ENCODE assay signal across 22 cellular contexts in the genomic region with DNA sequence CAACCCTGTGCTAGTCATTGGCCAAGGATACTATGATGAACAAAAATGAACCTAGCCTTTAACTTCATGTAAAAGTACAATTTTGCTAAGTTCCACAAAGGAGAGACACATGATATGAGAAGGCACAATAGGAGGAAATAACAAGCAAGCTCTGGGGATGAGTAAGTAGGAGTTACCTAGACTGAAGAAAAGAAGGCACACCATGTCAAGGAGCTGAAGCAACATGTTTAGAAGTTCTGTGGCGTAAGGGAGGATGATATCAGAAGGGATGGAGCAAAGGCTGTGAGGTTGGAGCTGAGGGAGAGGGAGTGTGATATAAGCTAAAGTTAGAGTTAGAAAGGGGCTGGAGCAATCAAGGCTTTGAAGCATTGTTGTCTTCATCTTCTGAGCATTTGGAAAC. TPM values are rescaled to one million over a fixed set of nuclear protein-coding genes. Genes with fewer than 3 reads are reported as not detected.
DNase-seq lines count a peak whose midpoint lies in the region; ATAC-seq lines count a peak whose summit lies in the region.
"Had no signal": no experiment of that assay in that cellular context is flagged by ENCODE, and none has a peak within 500 bp of the region (broad histone marks: within the 10 kb centered on the region; RNA-seq: fewer than 3 reads in every experiment).

No MANE protein-coding gene starts in this region.

- H3K27ac ChIP-seq in epithelial cell of prostate, result peak overlapping the region; percentile 70
- H3K27ac ChIP-seq: 22Rv1 had no signal

- peaks cover 26% of the 10 kb centered on the region for H3K36me3 Mint-ChIP-seq in T-helper 1 cell treated with Interleukin-12 subunit alpha and Interleukin-12 subunit beta and Interleukin-4 antibody, amounts not matched to agents 30 μg/mL and 1 μg/mL, for 36 hours (ENCODE audit: low read depth)

- H3K9me3 Mint-ChIP-seq in T-helper 1 cell treated with Interleukin-12 subunit alpha and Interleukin-12 subunit beta and Interleukin-4 antibody, amounts not matched to agents 30 μg/mL and 1 μg/mL, for 36 hours, result no peaks in the 10 kb centered on the region
- H3K9me3 Mint-ChIP-seq: activated CD4-positive, alpha-beta T cell treated with anti-CD3 and anti-CD28 coated beads, Interleukin-2, amount 10 ng/mL, durations not matched to agents 7 days and 5 days; central memory CD8-positive, alpha-beta T cell; type B pancreatic cell had no signal

- H3K27ac Mint-ChIP-seq in T-helper 1 cell treated with Interleukin-12 subunit alpha and Interleukin-12 subunit beta and Interleukin-4 antibody, amounts not matched to agents 30 μg/mL and 1 μg/mL, for 36 hours, result peak overlapping the region; percentile 1
- H3K27ac Mint-ChIP-seq: activated CD4-positive, alpha-beta T cell treated with anti-CD3 and anti-CD28 coated beads, Interleukin-2, amount 10 ng/mL, durations not matched to agents 7 days and 5 days; type B pancreatic cell had no signal

- H3K4me1 Mint-ChIP-seq in T-helper 1 cell treated with Interleukin-12 subunit alpha and Interleukin-12 subunit beta and Interleukin-4 antibody, amounts not matched to agents 30 μg/mL and 1 μg/mL, for 36 hours (ENCODE audit: low read depth), result peaks cover 10% of the 10 kb centered on the region

- DNase-seq in T-helper 1 cell (no peak), NCI-H226 (peak; percentile 57), epithelial cell of prostate (ENCODE audit: low read depth, low spot score) (no peak), renal cortical epithelial cell (ENCODE audit: low read depth) (peak; percentile 41), NK-92 (lab: John Stamatoyannopoulos, UW; ENCODE audit: unreplicated experiment) (no peak), SKM-1 (lab: John Stamatoyannopoulos, UW; ENCODE audit: unreplicated experiment) (no peak)
- DNase-seq: activated CD4-positive, alpha-beta T cell treated with anti-CD3 and anti-CD28 coated beads, Interleukin-2, amount 10 ng/mL, durations not matched to agents 7 days and 5 days; activated CD8-positive, alpha-beta memory T cell treated with anti-CD3 and anti-CD28 coated beads, Interleukin-2, amount 50 U/mL, for 4 hours; activated gamma-delta T cell treated with Interleukin-2 at 50 U/mL for 16 hours; amygdala; EL; head of caudate nucleus; MG63; NCI-H2171 treated with DMSO at 0.1 percent for 48 hours; spleen; stimulated activated CD4-positive, alpha-beta T cell treated with anti-CD3 and anti-CD28 coated beads, Interleukin-4, amount 100 ng/mL, for 4 hours; SW 1271 had no signal

- ATAC-seq in HG03469 (IDR thresholded peaks at IDR 0.05; ENCODE audit: unreplicated experiment), result no peak

- H3K27me3 Mint-ChIP-seq in T-helper 1 cell treated with Interleukin-12 subunit alpha and Interleukin-12 subunit beta and Interleukin-4 antibody, amounts not matched to agents 30 μg/mL and 1 μg/mL, for 36 hours (ENCODE audit: low read depth), result no peaks in the 10 kb centered on the region
- H3K27me3 Mint-ChIP-seq: activated CD4-positive, alpha-beta T cell treated with anti-CD3 and anti-CD28 coated beads, Interleukin-2, amount 10 ng/mL, durations not matched to agents 7 days and 5 days; central memory CD8-positive, alpha-beta T cell; type B pancreatic cell had no signal

- no peak overlapping the region for H3K4me3 Mint-ChIP-seq in T-helper 1 cell treated with Interleukin-12 subunit alpha and Interleukin-12 subunit beta and Interleukin-4 antibody, amounts not matched to agents 30 μg/mL and 1 μg/mL, for 36 hours
- H3K4me3 Mint-ChIP-seq: activated CD4-positive, alpha-beta T cell treated with anti-CD3 and anti-CD28 coated beads, Interleukin-2, amount 10 ng/mL, durations not matched to agents 7 days and 5 days; central memory CD8-positive, alpha-beta T cell; type B pancreatic cell had no signal

RNA-seq across cellular contexts. Expression of a gene that starts 25.6 kb away (rescaled TPM):
- total RNA-seq in renal cortical epithelial cell, result 54.9 and 73.8 TPM in 2 replicates

RNA-seq across cellular contexts. Expression of a gene that starts 58.2 kb away (rescaled TPM):
- total RNA-seq in renal cortical epithelial cell, result 107 and 153 TPM in 2 replicates

Comparison
In these comparisons a context has a peak if more than half of its experiments do, and no peak if none do; other contexts are left out.
1. DNase-seq: peak in NCI-H226 (single experiment) and renal cortical epithelial cell (single experiment); none in T-helper 1 cell (0 of 5), epithelial cell of prostate (single experiment), NK-92 (single experiment) and SKM-1 (single experiment).